25 cellular contexts compared by ENCODE assay signal in the genomic region with DNA sequence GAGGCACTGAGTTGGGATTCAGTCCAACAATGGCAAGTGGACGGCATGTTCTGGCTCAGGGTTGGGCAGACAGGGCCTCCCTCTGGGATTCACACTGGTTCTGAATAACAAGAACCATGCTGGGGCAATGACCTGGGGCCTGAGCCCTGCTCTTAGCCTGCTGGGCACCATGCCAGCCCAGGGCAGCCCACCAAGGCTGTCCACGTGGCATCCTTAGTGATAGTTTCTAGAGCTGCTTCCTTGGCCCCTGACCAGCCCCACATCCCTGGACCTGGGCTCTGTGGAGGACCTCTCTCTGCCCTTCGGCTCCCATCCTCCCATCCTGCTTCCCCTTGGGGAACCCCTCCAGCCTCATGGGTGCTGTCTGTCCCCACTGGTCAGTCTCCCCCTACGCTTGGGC. TPM values are rescaled to one million over a fixed set of nuclear protein-coding genes. Genes with fewer than 3 reads are reported as not detected.
DNase-seq lines count a peak whose midpoint lies in the region; ATAC-seq and TF ChIP-seq lines count a peak whose summit lies in the region.
"Had no signal": no experiment of that assay in that cellular context is flagged by ENCODE, and none has a peak within 500 bp of the region (broad histone marks: within the 10 kb centered on the region; RNA-seq: fewer than 3 reads in every experiment).

No MANE protein-coding gene starts in this region.

- H3K4me3 Mint-ChIP-seq in neural progenitor cell: no peak overlapping the region

- no peak overlapping the region for H3K27ac Mint-ChIP-seq in neural progenitor cell
- H3K27ac Mint-ChIP-seq: IgD-negative memory B cell had no signal

- ATAC-seq in GM21360 (IDR thresholded peaks at IDR 0.05; ENCODE audit: unreplicated experiment): no peak
- ATAC-seq: HCT116, Right ventricle myocardium inferior had no signal

- peaks cover 7% of the 10 kb centered on the region for H3F3A ChIP-seq in neural progenitor cell (ENCODE audit: low read depth)

- intact Hi-C loops in posterior vena cava (cut with DNase I): no loop called here
- intact Hi-C loops in testis (cut with DNase I; ENCODE audit: low total_unique reads): no loop called here

- H3K27me3 Mint-ChIP-seq in neural progenitor cell (ENCODE audit: insufficient read depth, low read depth): peaks cover 13% of the 10 kb centered on the region

- TF ChIP-seq CTCF in testis (IDR thresholded peaks at IDR 0.05) (no peak), neural progenitor cell (IDR thresholded peaks at IDR 0.05) (no peak)

- H3K4me1 Mint-ChIP-seq in neural progenitor cell: peaks cover 17% of the 10 kb centered on the region
- H3K4me1 Mint-ChIP-seq: IgD-negative memory B cell had no signal

- no peaks in the 10 kb centered on the region for H3K27me3 ChIP-seq in testis
- peaks cover 7% of the 10 kb centered on the region for H3K27me3 ChIP-seq in neural progenitor cell

- H2AFZ ChIP-seq in neural progenitor cell (replicated peaks): no peak overlapping the region

- H3K9me3 Mint-ChIP-seq in neural progenitor cell: peaks cover 18% of the 10 kb centered on the region

- H3K27ac ChIP-seq in testis (no peak overlapping the region), neural progenitor cell (no peak overlapping the region)
- H3K27ac ChIP-seq: HL-60, KMS-11, SJCRH30 had no signal

- no peak for TF ChIP-seq POLR2A in testis (IDR thresholded peaks at IDR 0.05)

- H4K20me1 ChIP-seq in neural progenitor cell (ENCODE audit: low read depth): no peaks in the 10 kb centered on the region

- 89 to 90% methylated on average over 3 to 4 of the region's 4 CpGs for WGBS in testis, 2 donors

- H3K4me1 ChIP-seq in testis (no peaks in the 10 kb centered on the region), neural progenitor cell (peaks cover 5% of the 10 kb centered on the region)
- H3K4me1 ChIP-seq: SJCRH30 had no signal

- H3K4me3 ChIP-seq in testis (no peak overlapping the region), neural progenitor cell (no peak overlapping the region)
- H3K4me3 ChIP-seq: SJCRH30 had no signal

- no peak overlapping the region for H3K9ac ChIP-seq in neural progenitor cell
- H3K9ac ChIP-seq: KMS-11 had no signal

- H3K36me3 Mint-ChIP-seq in neural progenitor cell: peaks cover 4% of the 10 kb centered on the region
- H3K36me3 Mint-ChIP-seq: IgD-negative memory B cell had no signal

- no peaks in the 10 kb centered on the region for H3K9me3 ChIP-seq in testis
- H3K9me3 ChIP-seq in neural progenitor cell (ENCODE audit: low read depth): no peaks in the 10 kb centered on the region
- H3K9me3 ChIP-seq: SJCRH30 had no signal

- DNase-seq in activated effector memory CD4-positive, alpha-beta T cell treated with anti-CD3 and anti-CD28 coated beads, Interleukin-2, amount 50 U/mL, for 16 hours: peak; percentile 57
- DNase-seq in activated effector memory CD4-positive, alpha-beta T cell treated with Interleukin-2 at 50 U/mL for 16 hours: no peak
- DNase-seq in islet precursor cell (peak; percentile 16), posterior vena cava (ENCODE audit: low spot score) (peak; percentile 49), testis (peak; percentile 4), neural progenitor cell (ENCODE audit: low spot score) (no peak)
- no peak for DNase-seq in effector CD8-positive, alpha-beta T cell (lab: John Stamatoyannopoulos, UW)
- DNase-seq: 8988T, Calu3, DND-41, MM.1S, NCI-H1417, NCI-H1694 treated with DMSO at 0.1 percent for 48 hours, NCI-H2081 treated with DMSO at 0.1 percent for 48 hours, NCI-H2171, NCI-H345, NCI-H524, NCI-H748 treated with DMSO at 0.1 percent for 48 hours, SJCRH30 had no signal

- H3K36me3 ChIP-seq in testis (ENCODE audit: low read depth, missing control alignments) (no peaks in the 10 kb centered on the region), neural progenitor cell (no peaks in the 10 kb centered on the region)
- H3K36me3 ChIP-seq: SJCRH30 had no signal

- H3K79me2 ChIP-seq in neural progenitor cell (ENCODE audit: low read depth): no peaks in the 10 kb centered on the region

- no peak overlapping the region for H3K4me2 ChIP-seq in neural progenitor cell
- H3K4me2 ChIP-seq: KMS-11 had no signal

RNA-seq across cellular contexts. Expression of gene OLFM1, which starts 22.3 kb away (rescaled TPM):
- total RNA-seq in posterior vena cava (10 to 100 TPM; 29.2 to 38.2 TPM), testis (10 to 100 TPM; 13.9 to 24.4 TPM), neural progenitor cell (ENCODE audit: low replicate concordance) (4.0 and 6.6 TPM in 2 replicates)
- 16.0 TPM for polyA plus RNA-seq in testis (ENCODE audit: insufficient read depth, low read depth, low replicate concordance)
- total RNA-seq: SJCRH30 had no signal

Comparison
In these comparisons a context has a peak if more than half of its experiments do, and no peak if none do; other contexts are left out.
1. DNase-seq: peak in activated effector memory CD4-positive, alpha-beta T cell treated with anti-CD3 and anti-CD28 coated beads, Interleukin-2, amount 50 U/mL, for 16 hours (single experiment), islet precursor cell (single experiment), posterior vena cava (single experiment) and testis (single experiment); none in activated effector memory CD4-positive, alpha-beta T cell treated with Interleukin-2 at 50 U/mL for 16 hours (single experiment), neural progenitor cell (single experiment) and effector CD8-positive, alpha-beta T cell (single experiment).